Comparison of ENCODE assay signal across 10 cellular contexts in genomic region chr9:126328415-126328814, GRCh38. TPM values are rescaled to one million over a fixed set of nuclear protein-coding genes. Genes with fewer than 3 reads are reported as not detected.
DNase-seq lines count a peak whose midpoint lies in the region; ATAC-seq and TF ChIP-seq lines count a peak whose summit lies in the region.
"Had no signal": no experiment of that assay in that cellular context is flagged by ENCODE, and none has a peak within 500 bp of the region (broad histone marks: within the 10 kb centered on the region; RNA-seq: fewer than 3 reads in every experiment).

No MANE protein-coding gene starts in this region.

- peaks cover 8% of the 10 kb centered on the region for H3F3A ChIP-seq in smooth muscle cell (ENCODE audit: low read depth)

- no peaks in the 10 kb centered on the region for H3K36me3 ChIP-seq in DND-41 (ENCODE audit: insufficient read depth, low read length)
- H3K36me3 ChIP-seq in hepatocyte (replicated peaks; ENCODE audit: insufficient read depth, low read depth) = no peaks in the 10 kb centered on the region
- H3K36me3 ChIP-seq in smooth muscle cell (ENCODE audit: low read depth) = no peaks in the 10 kb centered on the region
- H3K36me3 ChIP-seq: ascending aorta had no signal

- peaks cover 3% of the 10 kb centered on the region; the same call in 1 of the 2 replicates for H3K79me2 ChIP-seq in DND-41 (ENCODE audit: insufficient read depth, low read length)
- H3K79me2 ChIP-seq in hepatocyte = peaks cover 58% of the 10 kb centered on the region
- peaks cover 42% of the 10 kb centered on the region for H3K79me2 ChIP-seq in smooth muscle cell (ENCODE audit: low read depth)

- H3K27me3 ChIP-seq in DND-41 (ENCODE audit: insufficient read depth, low read length, poor library complexity) (peaks cover 12% of the 10 kb centered on the region), hepatocyte (no peaks in the 10 kb centered on the region), smooth muscle cell (ENCODE audit: low read depth) (no peaks in the 10 kb centered on the region)
- H3K27me3 ChIP-seq: ascending aorta had no signal

- ATAC-seq in DND-41 (ENCODE audit: insufficient read depth, low read depth) (no peak), T-cell (replicated peaks in 1 of 4) (no peak), GM18520 (IDR thresholded peaks at IDR 0.05; ENCODE audit: unreplicated experiment) (no peak)

- H3K4me1 ChIP-seq in DND-41 (ENCODE audit: insufficient read depth, low read length) (peaks cover 23% of the 10 kb centered on the region), hepatocyte (ENCODE audit: insufficient read depth) (peaks cover 11% of the 10 kb centered on the region), smooth muscle cell (ENCODE audit: low read depth) (peaks cover 18% of the 10 kb centered on the region)
- H3K4me1 ChIP-seq: ascending aorta had no signal

- H4K20me1 ChIP-seq in DND-41 (ENCODE audit: insufficient read depth, low read length) = no peaks in the 10 kb centered on the region
- H4K20me1 ChIP-seq in hepatocyte (ENCODE audit: insufficient read depth, poor library complexity, severe bottlenecking) = no peaks in the 10 kb centered on the region
- peaks cover 17% of the 10 kb centered on the region for H4K20me1 ChIP-seq in smooth muscle cell (ENCODE audit: low read depth)

- WGBS in hepatocyte (ENCODE audit: low lambda C conversion rate, missing lambda C conversion rate) = 95% methylated on average over 3 of the region's 3 CpGs
- 93% methylated on average over 3 of the region's 3 CpGs for WGBS in smooth muscle cell (ENCODE audit: low lambda C conversion rate)

- CTCF ChIA-PET in T-cell (lab: Charles Lee) = interaction anchor here (0.5 to 1.8 kb wide), 7 partner anchors 10 to 1560 kb away, joined by 3 to 7 read pairs (median 3); no protein-coding TSS in a partner anchor

- DNase-seq in DND-41 (no peak), T-cell (no peak), hepatocyte (ENCODE audit: low spot score) (no peak), smooth muscle cell (lab: John Stamatoyannopoulos, UW; ENCODE audit: unreplicated experiment) (no peak), NCI-H187 treated with DMSO at 0.1 percent for 48 hours (lab: John Stamatoyannopoulos, UW) (no peak), glomerular visceral epithelial cell (ENCODE audit: extremely low spot score) (no peak)
- DNase-seq: activated CD4-positive, alpha-beta memory T cell treated with anti-CD3 and anti-CD28 coated beads for 36 hours had no signal

- no peak overlapping the region for H3K27ac ChIP-seq in DND-41 (ENCODE audit: low read length)
- H3K27ac ChIP-seq in hepatocyte = peak overlapping the region; percentile 65
- H3K27ac ChIP-seq in smooth muscle cell (ENCODE audit: low read depth) = no peak overlapping the region
- H3K27ac ChIP-seq: epithelial cell of prostate had no signal

- H3K27ac Mint-ChIP-seq in T-cell = peak overlapping the region; percentile 44 to 68
- H3K27ac Mint-ChIP-seq: activated CD4-positive, alpha-beta memory T cell treated with anti-CD3 and anti-CD28 coated beads for 36 hours had no signal

- POLR2A ChIA-PET in T-cell (lab: Charles Lee) = interaction anchor here (0.5 to 0.6 kb wide), 2 partner anchors 72 to 1222 kb away, joined by 3 to 5 read pairs; no protein-coding TSS in a partner anchor

- peaks cover 10% of the 10 kb centered on the region for H3K9me3 ChIP-seq in DND-41 (ENCODE audit: insufficient read depth, low read length, severe bottlenecking)
- H3K9me3 ChIP-seq in hepatocyte (ENCODE audit: low read depth) = no peaks in the 10 kb centered on the region
- H3K9me3 ChIP-seq in smooth muscle cell (replicated peaks; ENCODE audit: low read depth) = no peaks in the 10 kb centered on the region

- H3K9ac ChIP-seq in DND-41 (ENCODE audit: low read depth, low read length) (no peak overlapping the region), smooth muscle cell (ENCODE audit: low read depth) (no peak overlapping the region)

- H2AFZ ChIP-seq in DND-41 (ENCODE audit: low read depth, low read length) (no peak overlapping the region), hepatocyte (no peak overlapping the region), smooth muscle cell (ENCODE audit: low read depth) (no peak overlapping the region)

- H3K36me3 Mint-ChIP-seq in T-cell = no peaks in the 10 kb centered on the region
- H3K36me3 Mint-ChIP-seq: activated CD4-positive, alpha-beta memory T cell treated with anti-CD3 and anti-CD28 coated beads for 36 hours had no signal

- H3K4me1 Mint-ChIP-seq in T-cell = peaks cover 48 to 52% (median 49%) of the 10 kb centered on the region in 3 donors

- peaks cover 0 to 6% (median 5%) of the 10 kb centered on the region in 3 donors for H3K9me3 Mint-ChIP-seq in T-cell

- TF ChIP-seq CTCF in DND-41 (IDR thresholded peaks at IDR 0.05; ENCODE audit: borderline replicate concordance, extremely low read depth, low read length, poor library complexity, severe bottlenecking) = no peak
- no peak for TF ChIP-seq CTCF in hepatocyte (IDR thresholded peaks at IDR 0.05; ENCODE audit: poor library complexity)
- TF ChIP-seq CTCF in smooth muscle cell (IDR thresholded peaks at IDR 0.05; ENCODE audit: borderline replicate concordance, insufficient read depth, poor library complexity, severe bottlenecking) = no peak

- peak overlapping the region; percentile 75 to 79 (median 75) for H3K4me3 Mint-ChIP-seq in T-cell

- peak overlapping the region; percentile 82; the same call in 1 of the 2 replicates for H3K4me2 ChIP-seq in DND-41 (ENCODE audit: insufficient read depth, low read length)
- H3K4me2 ChIP-seq in hepatocyte = peak overlapping the region; percentile 97
- H3K4me2 ChIP-seq in smooth muscle cell = peak overlapping the region; percentile 86

- peaks cover 0 to 3% of the 10 kb centered on the region in 2 donors for H3K27me3 Mint-ChIP-seq in T-cell

- no peaks in the 10 kb centered on the region for H3K9me2 ChIP-seq in hepatocyte (replicated peaks; ENCODE audit: insufficient read depth)

- H3K4me3 ChIP-seq in DND-41 (ENCODE audit: low read depth in 1 of 2, low read length in 2 of 2) (no peak overlapping the region), hepatocyte (no peak overlapping the region), smooth muscle cell (no peak overlapping the region)

RNA-seq across cellular contexts. Expression of gene MVB12B, which starts 1.8 kb away (rescaled TPM):
- total RNA-seq in T-cell = 10 to 100 TPM in 3 of 5 donors, 1 to 10 TPM in 2; 8.2 to 25.2 (median 10.6) TPM
- 10.8 and 12.1 TPM in 2 replicates for total RNA-seq in hepatocyte
- 11.2 and 11.8 TPM in 2 replicates for polyA plus RNA-seq in hepatocyte
- total RNA-seq in smooth muscle cell = 4.3 and 6.9 TPM in 2 replicates
- 5.4 and 7.8 TPM in 2 replicates for polyA plus RNA-seq in smooth muscle cell
